15 cellular contexts compared by ENCODE assay signal in genomic region chr19:49988433-49988832, GRCh38. TPM values are rescaled to one million over a fixed set of nuclear protein-coding genes. Genes with fewer than 3 reads are reported as not detected.
A peak's percentile ranks its signal among the peaks of the same experiment; 100 is the strongest.
DNase-seq lines count a peak whose midpoint lies in the region; ATAC-seq and TF ChIP-seq lines count a peak whose summit lies in the region.
"Had no signal": no experiment of that assay in that cellular context is flagged by ENCODE, and none has a peak within 500 bp of the region (broad histone marks: within the 10 kb centered on the region; RNA-seq: fewer than 3 reads in every experiment).

No MANE protein-coding gene starts in this region.

- H3K27me3 ChIP-seq in neuronal stem cell (ENCODE audit: control insufficient read depth in 3 of 3, insufficient read depth in 3 of 3, low read depth in 1 of 3, low read length in 3 of 3) = no peaks in the 10 kb centered on the region
- no peaks in the 10 kb centered on the region for H3K27me3 ChIP-seq in testis
- H3K27me3 ChIP-seq: hepatocyte had no signal

- no peak overlapping the region for H3K18ac ChIP-seq in neuronal stem cell (ENCODE audit: low read length)

- peak; percentile 71 to 80 for ATAC-seq in activated CD4-positive, CD25-positive, alpha-beta regulatory T cell treated with anti-CD3 and anti-CD28 coated beads, Interleukin-2, amount 50 U/mL, for 24 hours
- no peak for ATAC-seq in GM19351 (IDR thresholded peaks at IDR 0.05; ENCODE audit: unreplicated experiment)
- ATAC-seq: Panc1 had no signal

- H2BK120ac ChIP-seq in neuronal stem cell (ENCODE audit: low read depth, low read length) = no peak overlapping the region

- no peak overlapping the region for H2BK12ac ChIP-seq in neuronal stem cell (ENCODE audit: low read length)

- H3K36me3 ChIP-seq in neuronal stem cell (replicated peaks in 1 of 2; ENCODE audit: control insufficient read depth in 2 of 2, insufficient read depth in 2 of 2, low read length in 2 of 2) (peaks cover 13 to 43% of the 10 kb centered on the region in 2 donors), testis (ENCODE audit: low read depth, missing control alignments) (no peaks in the 10 kb centered on the region)

- no peak overlapping the region for H3K14ac ChIP-seq in neuronal stem cell (ENCODE audit: low read length)

- no peak for TF ChIP-seq CTCF in testis (IDR thresholded peaks at IDR 0.05)

- H3K23ac ChIP-seq in neuronal stem cell (ENCODE audit: low read depth, low read length, poor library complexity) = peak overlapping the region; percentile 23

- no peak for TF ChIP-seq POLR2A in testis (IDR thresholded peaks at IDR 0.05)

- no peak overlapping the region for H2AFZ ChIP-seq in neuronal stem cell (ENCODE audit: low read length)
- H2AFZ ChIP-seq: hepatocyte, parathyroid adenoma had no signal

- no peak overlapping the region for H4K91ac ChIP-seq in neuronal stem cell (ENCODE audit: low read depth, low read length, poor library complexity)

- H3K4me1 ChIP-seq in neuronal stem cell (ENCODE audit: control insufficient read depth in 2 of 2, insufficient read depth in 1 of 2, low read depth in 1 of 2, low read length in 2 of 2) (no peaks in the 10 kb centered on the region), testis (no peaks in the 10 kb centered on the region)
- H3K4me1 ChIP-seq: parathyroid adenoma had no signal

- no peak overlapping the region for H4K8ac ChIP-seq in neuronal stem cell (ENCODE audit: low read depth, low read length)

- no peaks in the 10 kb centered on the region for H3K79me1 ChIP-seq in neuronal stem cell (ENCODE audit: low read depth, low read length)

- no CpG with 5 or more reads among the region's 9 CpGs for WGBS in neuronal stem cell (ENCODE audit: extremely low coverage in 2 of 2, insufficient read length in 2 of 2, insufficient replicate concordance in 1 of 2), 2 donors
- 90 to 95% methylated on average over 9 of the region's 9 CpGs for WGBS in testis, 2 donors

- H3K9me3 ChIP-seq in neuronal stem cell (replicated peaks in 1 of 2; ENCODE audit: control insufficient read depth in 2 of 2, insufficient read depth in 1 of 2, low read depth in 1 of 2, low read length in 2 of 2) (peaks cover 0 to 2% of the 10 kb centered on the region in 2 donors), testis (no peaks in the 10 kb centered on the region)
- H3K9me3 ChIP-seq: thoracic aorta had no signal

- H3K9ac ChIP-seq in neuronal stem cell (ENCODE audit: low read depth, low read length, poor library complexity) = no peak overlapping the region
- H3K9ac ChIP-seq: parathyroid adenoma had no signal

- no peak overlapping the region for H2BK5ac ChIP-seq in neuronal stem cell (ENCODE audit: low read length)

- no peak overlapping the region for H2AK5ac ChIP-seq in neuronal stem cell (ENCODE audit: low read depth, low read length)

- DNase-seq in activated CD4-positive, CD25-positive, alpha-beta regulatory T cell (lab: John Stamatoyannopoulos, UW) = no peak
- DNase-seq in HK-2 (ENCODE audit: unreplicated experiment) (peak; percentile 44), amniotic epithelial cell (ENCODE audit: low read depth) (peak; percentile 55), neuronal stem cell (ENCODE audit: low spot score) (no peak), testis (no peak), SIG-M5 treated with dmso at 0.1 percent for 504 hours (lab: John Stamatoyannopoulos, UW; ENCODE audit: unreplicated experiment) (no peak)
- DNase-seq: 8988T, KBM-7 had no signal

- H3K27ac ChIP-seq in neuronal stem cell (replicated peaks; ENCODE audit: low read length) = no peak overlapping the region
- no peak overlapping the region for H3K27ac ChIP-seq in testis
- H3K27ac ChIP-seq: hepatocyte, parathyroid adenoma, thoracic aorta had no signal

- H3K4me3 ChIP-seq in neuronal stem cell (ENCODE audit: low read length in 2 of 2) (no peak overlapping the region), testis (no peak overlapping the region)
- H3K4me3 ChIP-seq: hepatocyte, lung, thoracic aorta had no signal

- H3K4me2 ChIP-seq in neuronal stem cell (ENCODE audit: insufficient read depth, low read length, poor library complexity, severe bottlenecking) = no peak overlapping the region
- H3K4me2 ChIP-seq: hepatocyte had no signal

- intact Hi-C loops in testis (cut with DNase I; ENCODE audit: low total_unique reads) = no loop called here

- no peak overlapping the region for H2BK15ac ChIP-seq in neuronal stem cell (ENCODE audit: low read length)

- H3K4ac ChIP-seq in neuronal stem cell (ENCODE audit: low read length) = no peak overlapping the region

RNA-seq across cellular contexts. Expression of gene SIGLEC11, which starts 27.5 kb away (rescaled TPM):
- not detected for polyA plus RNA-seq in neuronal stem cell (2013, experiment 1 of 2)
- not detected for polyA plus RNA-seq in neuronal stem cell (2013, experiment 2 of 2)
- 1 to 10 TPM; 6.0 to 8.5 TPM for total RNA-seq in testis
- 5.8 TPM for polyA plus RNA-seq in testis (ENCODE audit: insufficient read depth, low read depth, low replicate concordance)

RNA-seq across cellular contexts. Expression of gene VRK3, which starts 36.7 kb away (rescaled TPM):
- 30.8 TPM for polyA plus RNA-seq in neuronal stem cell (2013, experiment 1 of 2)
- polyA plus RNA-seq in neuronal stem cell (2013, experiment 2 of 2) = 28.0 TPM
- total RNA-seq in testis = 100 to 1,000 TPM; 143 to 237 TPM
- polyA plus RNA-seq in testis (ENCODE audit: insufficient read depth, low read depth, low replicate concordance) = 375 TPM

RNA-seq across cellular contexts. Expression of gene ZNF473, which starts 37.4 kb away (rescaled TPM):
- 6.4 TPM for polyA plus RNA-seq in neuronal stem cell (2013, experiment 1 of 2)
- polyA plus RNA-seq in neuronal stem cell (2013, experiment 2 of 2) = 6.2 TPM
- total RNA-seq in testis = 10 to 100 TPM; 77.7 to 92.8 TPM
- polyA plus RNA-seq in testis (ENCODE audit: insufficient read depth, low read depth, low replicate concordance) = 106 TPM

RNA-seq across cellular contexts. Expression of gene NUP62, which starts 59.1 kb away (rescaled TPM):
- polyA plus RNA-seq in neuronal stem cell (2013, experiment 1 of 2) = 69.0 TPM
- polyA plus RNA-seq in neuronal stem cell (2013, experiment 2 of 2) = 72.2 TPM
- total RNA-seq in testis = 100 to 1,000 TPM in 1 of 2 donors, 10 to 100 TPM in 1; 78.4 to 112 TPM
- 135 TPM for polyA plus RNA-seq in testis (ENCODE audit: insufficient read depth, low read depth, low replicate concordance)

RNA-seq across cellular contexts. Expression of gene ATF5, which starts 59.4 kb away (rescaled TPM):
- 7.5 TPM for polyA plus RNA-seq in neuronal stem cell (2013, experiment 1 of 2)
- polyA plus RNA-seq in neuronal stem cell (2013, experiment 2 of 2) = 7.7 TPM
- total RNA-seq in testis = 10 to 100 TPM; 31.3 to 38.5 TPM
- polyA plus RNA-seq in testis (ENCODE audit: insufficient read depth, low read depth, low replicate concordance) = 64.5 TPM

Comparison
In these comparisons a context has a peak if more than half of its experiments do, and no peak if none do; other contexts are left out.
1. DNase-seq: peak in HK-2 (single experiment) and amniotic epithelial cell (single experiment); none in activated CD4-positive, CD25-positive, alpha-beta regulatory T cell (0 of 4), neuronal stem cell (single experiment), testis (single experiment) and SIG-M5 treated with dmso at 0.1 percent for 504 hours (single experiment).